Comparison of ENCODE assay signal across 11 cellular contexts in genomic region chr10:29471483-29471859, GRCh38.
DNase-seq lines count a peak whose midpoint lies in the region; ATAC-seq, FAIRE-seq and TF ChIP-seq lines count a peak whose summit lies in the region.
"Had no signal": no experiment of that assay in that cellular context is flagged by ENCODE, and none has a peak within 500 bp of the region (broad histone marks: within the 10 kb centered on the region; RNA-seq: fewer than 3 reads in every experiment).

No MANE protein-coding gene starts in this region.

- H3K9me3 Mint-ChIP-seq in HFFc6: no peaks in the 10 kb centered on the region
- no peaks in the 10 kb centered on the region for H3K9me3 Mint-ChIP-seq in activated naive CD8-positive, alpha-beta T cell treated with anti-CD3 and anti-CD28 coated beads, Interleukin-2, amount 50 U/mL, for 24 hours
- H3K9me3 Mint-ChIP-seq in T-helper 2 cell treated with Interferon-gamma antibody and Interleukin-4, amounts not matched to agents 5 μg/mL and 100 μg/mL, for 36 hours: no peaks in the 10 kb centered on the region

- dilution Hi-C loops in keratinocyte (cut with MboI; ENCODE audit: extremely low pct_ligation_motif_present, low sequenced_read_pairs): no loop called here

- TF ChIP-seq CTCF in A549 (IDR thresholded peaks at IDR 0.05): no peak
- TF ChIP-seq CTCF in HFFc6 (IDR thresholded peaks at IDR 0.05): no peak
- TF ChIP-seq CTCF in keratinocyte (optimal IDR thresholded peaks at IDR 0.05 in 1 of 3, IDR thresholded peaks at IDR 0.05 in 1 of 3, conservative IDR thresholded peaks at IDR 0.05 in 1 of 3; ENCODE audit: extremely low read depth in 1 of 3, insufficient read depth in 2 of 3, low read length in 3 of 3): no peak

- WGBS in A549 (ENCODE audit: missing lambda C conversion rate): 0% methylated on average over 1 of the region's 1 CpG

- H3K27me3 Mint-ChIP-seq in HFFc6 (ENCODE audit: insufficient read depth): peaks cover 10% of the 10 kb centered on the region
- H3K27me3 Mint-ChIP-seq in activated naive CD8-positive, alpha-beta T cell treated with anti-CD3 and anti-CD28 coated beads, Interleukin-2, amount 50 U/mL, for 24 hours: no peaks in the 10 kb centered on the region
- no peaks in the 10 kb centered on the region for H3K27me3 Mint-ChIP-seq in T-helper 2 cell treated with Interferon-gamma antibody and Interleukin-4, amounts not matched to agents 5 μg/mL and 100 μg/mL, for 36 hours (ENCODE audit: low read depth)

- H3K4me1 Mint-ChIP-seq in HFFc6 (ENCODE audit: low read depth): peaks cover 28% of the 10 kb centered on the region
- H3K4me1 Mint-ChIP-seq in activated naive CD8-positive, alpha-beta T cell treated with anti-CD3 and anti-CD28 coated beads, Interleukin-2, amount 50 U/mL, for 24 hours: peaks cover 26% of the 10 kb centered on the region
- peaks cover 9% of the 10 kb centered on the region for H3K4me1 Mint-ChIP-seq in T-helper 2 cell treated with Interferon-gamma antibody and Interleukin-4, amounts not matched to agents 5 μg/mL and 100 μg/mL, for 36 hours (ENCODE audit: low read depth)

- TF ChIP-seq EP300 in A549 (IDR thresholded peaks at IDR 0.05): no peak

- peaks cover 20% of the 10 kb centered on the region for H3K4me1 ChIP-seq in A549
- H3K4me1 ChIP-seq in keratinocyte (ENCODE audit: control insufficient read depth, extremely low read depth, insufficient read depth, low read length): peaks cover 19% of the 10 kb centered on the region

- H2AFZ ChIP-seq in keratinocyte (ENCODE audit: control insufficient read depth, low read length): no peak overlapping the region

- H3K4me3 ChIP-seq in A549 (no peak overlapping the region), keratinocyte (ENCODE audit: control insufficient read depth in 2 of 3, extremely low read depth in 1 of 3, insufficient read depth in 2 of 3, low read depth in 1 of 3, low read length in 3 of 3) (no peak overlapping the region)

- peaks cover 2% of the 10 kb centered on the region for H3K9me1 ChIP-seq in keratinocyte (ENCODE audit: control insufficient read depth, extremely low read depth, insufficient read depth, low read length)

- H3K27ac ChIP-seq in A549 (peak overlapping the region in 1 of 2 experiments; percentile 19; a peak in 1 of 6 replicates), keratinocyte (ENCODE audit: control insufficient read depth, insufficient read depth, low read length) (peak overlapping the region; percentile 71)

- CTCF ChIA-PET in A549 (lab: Yijun Ruan, JAX): interaction anchor here (1.0 to 1.4 kb wide), 3 partner anchors 22 to 830 kb away, joined by 3 read pairs; no protein-coding TSS in a partner anchor

- POLR2A ChIA-PET in A549 (lab: Yijun Ruan, JAX): no interaction called here

- no peaks in the 10 kb centered on the region for H3K9me3 ChIP-seq in A549
- H3K9me3 ChIP-seq in keratinocyte (ENCODE audit: control insufficient read depth, low read depth, low read length): no peaks in the 10 kb centered on the region

- peak in 1 of 2 experiments; percentile 34; a peak in 2 of 6 replicates for ATAC-seq in A549
- peak; percentile 37 for ATAC-seq in activated naive CD8-positive, alpha-beta T cell treated with anti-CD3 and anti-CD28 coated beads, Interleukin-2, amount 50 U/mL, for 24 hours

- no peaks in the 10 kb centered on the region for H3K79me2 ChIP-seq in keratinocyte (ENCODE audit: control insufficient read depth, insufficient read depth, low read length)

- FAIRE-seq in A549 (lab: Jason Lieb, UNC) (no peak), keratinocyte (lab: Jason Lieb, UNC) (peak; percentile 95)

- H3K27ac Mint-ChIP-seq in HFFc6: peak overlapping the region; percentile 77
- peak overlapping the region; percentile 38 for H3K27ac Mint-ChIP-seq in activated naive CD8-positive, alpha-beta T cell treated with anti-CD3 and anti-CD28 coated beads, Interleukin-2, amount 50 U/mL, for 24 hours
- H3K27ac Mint-ChIP-seq in T-helper 2 cell treated with Interferon-gamma antibody and Interleukin-4, amounts not matched to agents 5 μg/mL and 100 μg/mL, for 36 hours: no peak overlapping the region

- no peak for TF ChIP-seq RAD21 in A549 (conservative IDR thresholded peaks at IDR 0.05 in 1 of 2, IDR thresholded peaks at IDR 0.05 in 1 of 2)

- H3K4me3 Mint-ChIP-seq in HFFc6: peak overlapping the region; percentile 47
- no peak overlapping the region for H3K4me3 Mint-ChIP-seq in activated naive CD8-positive, alpha-beta T cell treated with anti-CD3 and anti-CD28 coated beads, Interleukin-2, amount 50 U/mL, for 24 hours
- no peak overlapping the region for H3K4me3 Mint-ChIP-seq in T-helper 2 cell treated with Interferon-gamma antibody and Interleukin-4, amounts not matched to agents 5 μg/mL and 100 μg/mL, for 36 hours

- peaks cover 21 to 28% of the 10 kb centered on the region in 2 experiments for H3K36me3 ChIP-seq in keratinocyte (ENCODE audit: control insufficient read depth in 2 of 2, extremely low read depth in 1 of 2, insufficient read depth in 2 of 2, low read length in 2 of 2)

- peaks cover 2% of the 10 kb centered on the region for H4K20me1 ChIP-seq in keratinocyte (ENCODE audit: control insufficient read depth, extremely low read depth, insufficient read depth, low read length)

- H3K9ac ChIP-seq in keratinocyte (ENCODE audit: control insufficient read depth, extremely low read depth, insufficient read depth, low read length): peak overlapping the region; percentile 6

- no peaks in the 10 kb centered on the region for H3K27me3 ChIP-seq in keratinocyte (ENCODE audit: control insufficient read depth, extremely low read depth, insufficient read depth, low read length)

- no peak for TF ChIP-seq POLR2A in A549 (IDR thresholded peaks at IDR 0.05; ENCODE audit: low read length)

- H3K4me2 ChIP-seq in A549: peak overlapping the region; percentile 29; the same call in 2 of the 3 replicates
- peak overlapping the region; percentile 61 for H3K4me2 ChIP-seq in keratinocyte (ENCODE audit: control insufficient read depth, extremely low read depth, insufficient read depth, low read depth, low read length)

- H3K36me3 Mint-ChIP-seq in HFFc6 (ENCODE audit: low read depth): peaks cover 27% of the 10 kb centered on the region
- H3K36me3 Mint-ChIP-seq in activated naive CD8-positive, alpha-beta T cell treated with anti-CD3 and anti-CD28 coated beads, Interleukin-2, amount 50 U/mL, for 24 hours (ENCODE audit: low read depth): peaks cover 29% of the 10 kb centered on the region
- peaks cover 16% of the 10 kb centered on the region for H3K36me3 Mint-ChIP-seq in T-helper 2 cell treated with Interferon-gamma antibody and Interleukin-4, amounts not matched to agents 5 μg/mL and 100 μg/mL, for 36 hours (ENCODE audit: low read depth)

- DNase-seq in A549 (ENCODE audit: low read depth in 1 of 2, low spot score in 1 of 2) (no peak), HFFc6 (peak; percentile 80), keratinocyte (ENCODE audit: low read depth, low spot score) (peak; percentile 81), DMS 273 treated with DMSO at 0.1 percent for 48 hours (lab: John Stamatoyannopoulos, UW) (no peak), occipital lobe (lab: John Stamatoyannopoulos, UW) (no peak), nucleus accumbens (lab: John Stamatoyannopoulos, UW) (no peak)
- no peak for DNase-seq in activated naive CD8-positive, alpha-beta T cell treated with anti-CD3 and anti-CD28 coated beads, Interleukin-2, amount 50 U/mL, for 24 hours
- no peak for DNase-seq in T-helper 2 cell treated with Interferon-gamma antibody and Interleukin-4, amounts not matched to agents 5 μg/mL and 100 μg/mL, for 36 hours (ENCODE audit: low spot score)
- DNase-seq: NCI-H524 treated with DMSO at 0.1 percent for 48 hours, retina, trophoblast cell had no signal

TF ChIP-seq in A549, 52 proteins besides CTCF, POLR2A, EP300 and RAD21:
- TF ChIP-seq KDM1A (IDR thresholded peaks at IDR 0.05; ENCODE audit: low read depth) (no peak), FOSL2 (IDR thresholded peaks at IDR 0.05) (no peak), FOSL2 (CRISPR knock-in tag; IDR thresholded peaks at IDR 0.05) (peak; percentile 65), FOSB (CRISPR knock-in tag; IDR thresholded peaks at IDR 0.05) (no peak)
TF ChIP-seq in A549: peak in this region for 1.

Comparison
In these comparisons a context has a peak if more than half of its experiments do, and no peak if none do; other contexts are left out.
1. DNase-seq: peak in HFFc6 (single experiment) and keratinocyte (single experiment); none in A549 (0 of 2), activated naive CD8-positive, alpha-beta T cell treated with anti-CD3 and anti-CD28 coated beads, Interleukin-2, amount 50 U/mL, for 24 hours (single experiment), DMS 273 treated with DMSO at 0.1 percent for 48 hours (single experiment), occipital lobe (single experiment), nucleus accumbens (0 of 56) and T-helper 2 cell treated with Interferon-gamma antibody and Interleukin-4, amounts not matched to agents 5 μg/mL and 100 μg/mL, for 36 hours (single experiment).